ENCODE assay signal across 4 cellular contexts in the genomic region with DNA sequence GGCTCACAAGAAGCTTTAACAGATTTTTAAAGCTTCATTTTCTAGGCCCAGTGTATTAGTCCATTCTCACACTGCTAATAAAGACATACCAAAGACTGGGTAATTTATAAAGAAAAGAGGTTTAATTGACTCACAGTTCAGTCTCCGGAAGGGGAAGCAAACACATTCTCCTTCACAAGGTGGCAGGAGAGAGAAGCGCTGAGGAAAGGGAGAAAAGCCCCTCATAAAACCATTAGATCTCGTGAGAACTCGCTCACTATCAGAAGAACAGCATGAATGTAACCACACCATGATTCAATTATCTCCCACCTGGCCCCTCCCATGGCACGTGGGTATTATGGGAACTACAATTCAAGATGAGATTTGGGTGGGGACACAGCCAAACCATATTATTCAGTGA. TPM values are rescaled to one million over a fixed set of nuclear protein-coding genes. Genes with fewer than 3 reads are reported as not detected.
"Had no signal": no experiment of that assay in that cellular context is flagged by ENCODE, and none has a peak within 500 bp of the region (broad histone marks: within the 10 kb centered on the region; RNA-seq: fewer than 3 reads in every experiment).

No MANE protein-coding gene starts in this region.

RNA-seq across cellular contexts. Expression of gene COL19A1, which starts 42.0 kb away (rescaled TPM):
- total RNA-seq: activated CD4-positive, alpha-beta T cell treated with anti-CD3 and anti-CD28 coated beads, Interleukin-2, amount 10 ng/mL, durations not matched to agents 24 days and 14 days; PC-9; T-helper 1 cell treated with Interleukin-12 subunit alpha and Interleukin-12 subunit beta and Interleukin-4 antibody, amounts not matched to agents 30 ng/mL and 1 ng/mL, for 36 hours had no signal
- polyA plus RNA-seq: aorta had no signal
